10 cellular contexts compared by ENCODE assay signal in genomic region chr17:78715876-78716275, GRCh38.
DNase-seq lines count a peak whose midpoint lies in the region; ATAC-seq and TF ChIP-seq lines count a peak whose summit lies in the region.
"Had no signal": no experiment of that assay in that cellular context is flagged by ENCODE, and none has a peak within 500 bp of the region (broad histone marks: within the 10 kb centered on the region; RNA-seq: fewer than 3 reads in every experiment).

No MANE protein-coding gene starts in this region.

- DNase-seq in CD1c-positive myeloid dendritic cell (ENCODE audit: extremely low spot score) = peak; percentile 64
- DNase-seq in activated naive CD4-positive, alpha-beta T cell treated with anti-CD3 and anti-CD28 coated beads, Interleukin-2, amount 50 U/mL, for 72 hours (ENCODE audit: low spot score in 2 of 2) = no peak
- no peak for DNase-seq in nephron progenitor cell
- DNase-seq in GM10248 (ENCODE audit: extremely low spot score) = no peak
- DNase-seq in stimulated activated naive CD4-positive, alpha-beta T cell (lab: John Stamatoyannopoulos, UW) = no peak
- DNase-seq: NCI-H510A, tibial artery had no signal

- no peaks in the 10 kb centered on the region for H3K27me3 Mint-ChIP-seq in IgD-negative memory B cell
- H3K27me3 Mint-ChIP-seq in nephron progenitor cell (ENCODE audit: low read depth, poor library complexity) = peaks cover 30% of the 10 kb centered on the region

- no peak for ATAC-seq in activated naive CD4-positive, alpha-beta T cell treated with anti-CD3 and anti-CD28 coated beads, Interleukin-2, amount 50 U/mL, for 72 hours
- ATAC-seq in GM21737 (IDR thresholded peaks at IDR 0.05; ENCODE audit: unreplicated experiment) (no peak), GM19324 (IDR thresholded peaks at IDR 0.05; ENCODE audit: low FRiP score, unreplicated experiment) (no peak)

- H3K9me3 Mint-ChIP-seq in IgD-negative memory B cell = no peaks in the 10 kb centered on the region
- no peaks in the 10 kb centered on the region for H3K9me3 Mint-ChIP-seq in activated naive CD4-positive, alpha-beta T cell treated with anti-CD3 and anti-CD28 coated beads, Interleukin-2, amount 50 U/mL, for 72 hours
- no peaks in the 10 kb centered on the region for H3K9me3 Mint-ChIP-seq in nephron progenitor cell

- H3K4me3 Mint-ChIP-seq in IgD-negative memory B cell (peak overlapping the region; percentile 64 to 94 (median 80)), nephron progenitor cell (peak overlapping the region; percentile 46)

- peaks cover 57 to 78% (median 77%) of the 10 kb centered on the region in 3 donors for H3K4me1 Mint-ChIP-seq in IgD-negative memory B cell
- H3K4me1 Mint-ChIP-seq in nephron progenitor cell = peaks cover 56% of the 10 kb centered on the region

- CTCF ChIA-PET in GM10248 (lab: Yijun Ruan, JAX) = interaction anchor here (0.9 to 4.9 kb wide), 7 partner anchors 8 to 31 kb away, joined by 3 to 46 read pairs (median 4); no protein-coding TSS in a partner anchor

- H3K27ac Mint-ChIP-seq in IgD-negative memory B cell (peak overlapping the region; percentile 67 to 92 (median 91)), nephron progenitor cell (no peak overlapping the region)
- peak overlapping the region; percentile 77 to 86 for H3K27ac Mint-ChIP-seq in activated naive CD4-positive, alpha-beta T cell treated with anti-CD3 and anti-CD28 coated beads, Interleukin-2, amount 50 U/mL, for 72 hours

- TF ChIP-seq CTCF in nephron progenitor cell (IDR thresholded peaks at IDR 0.05) (no peak), GM10248 (IDR thresholded peaks at IDR 0.05; ENCODE audit: control extremely low read depth, extremely low read depth, low read depth, missing control alignments) (no peak)

- H3K36me3 Mint-ChIP-seq in IgD-negative memory B cell = peaks cover 2% of the 10 kb centered on the region
- peaks cover 0 to 12% of the 10 kb centered on the region in 2 donors for H3K36me3 Mint-ChIP-seq in activated naive CD4-positive, alpha-beta T cell treated with anti-CD3 and anti-CD28 coated beads, Interleukin-2, amount 50 U/mL, for 72 hours
- H3K36me3 Mint-ChIP-seq in nephron progenitor cell (ENCODE audit: low read depth) = no peaks in the 10 kb centered on the region

- POLR2A ChIA-PET in GM10248 (lab: Yijun Ruan, JAX) = interaction anchor here (0.6 to 1.8 kb wide), 4 partner anchors 9 to 116 kb away, joined by 3 to 7 read pairs (median 4); no protein-coding TSS in a partner anchor
